9 cellular contexts compared by ENCODE assay signal in the genomic region with DNA sequence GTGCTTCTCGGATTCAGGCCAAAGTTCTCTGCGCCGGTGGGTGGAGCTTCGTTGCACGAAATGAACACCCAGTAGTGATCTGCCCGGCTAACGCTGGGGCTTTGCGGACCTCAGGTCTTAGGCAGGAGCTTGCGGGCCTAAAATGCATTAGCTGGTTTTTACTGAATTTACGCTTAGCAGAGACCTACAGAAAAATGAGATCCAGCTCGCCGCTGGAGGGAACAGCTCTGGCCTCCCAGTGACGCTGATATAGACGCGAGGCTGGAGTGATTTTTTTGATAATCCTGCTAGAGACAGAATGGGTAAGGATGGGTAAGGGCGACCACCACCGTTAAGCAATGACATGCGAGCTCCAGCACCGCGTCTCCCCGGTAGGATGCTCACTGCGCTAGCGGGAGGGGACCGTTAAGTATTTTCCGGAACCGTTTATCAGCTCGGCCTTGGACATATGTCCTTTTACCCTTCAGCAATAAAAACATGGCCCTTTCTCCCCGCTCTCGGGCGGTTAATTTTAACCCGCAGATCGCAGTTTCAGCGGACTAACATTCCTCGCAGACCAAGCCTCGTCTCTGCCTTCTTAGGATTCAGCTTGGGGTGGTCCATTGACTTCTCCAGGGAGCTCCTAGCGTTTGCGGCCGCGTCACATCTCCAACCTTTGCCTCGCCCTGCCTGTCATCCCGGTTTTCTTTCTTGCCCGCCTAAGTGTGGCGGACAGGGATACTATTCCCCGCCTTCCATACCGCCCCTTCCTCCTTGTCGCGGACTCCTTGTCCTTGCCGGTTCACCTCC.
DNase-seq lines count a peak whose midpoint lies in the region; FAIRE-seq and TF ChIP-seq lines count a peak whose summit lies in the region.
"Had no signal": no experiment of that assay in that cellular context is flagged by ENCODE, and none has a peak within 500 bp of the region (broad histone marks: within the 10 kb centered on the region; RNA-seq: fewer than 3 reads in every experiment).

No MANE protein-coding gene starts in this region.

- H3K27ac ChIP-seq in CD4-positive, alpha-beta memory T cell (ENCODE audit: low read depth, low read length) = no peak overlapping the region
- H3K27ac ChIP-seq in brain microvascular endothelial cell = no peak overlapping the region
- H3K27ac ChIP-seq in mesenchymal stem cell (ENCODE audit: low read length, poor library complexity, severe bottlenecking) = no peak overlapping the region

- peak overlapping the region; percentile 91 for H2AFZ ChIP-seq in mesenchymal stem cell (ENCODE audit: low read depth, low read length)

- no peak for FAIRE-seq in RCC 7860 (lab: Jason Lieb, UNC)

- H3K36me3 ChIP-seq in CD4-positive, alpha-beta memory T cell (ENCODE audit: insufficient read depth, low read length) = no peaks in the 10 kb centered on the region
- H3K36me3 ChIP-seq in brain microvascular endothelial cell (replicated peaks) (no peaks in the 10 kb centered on the region), mesenchymal stem cell (ENCODE audit: control insufficient read depth in 1 of 2, insufficient read depth in 2 of 2, low read depth in 1 of 2, low read length in 2 of 2) (no peaks in the 10 kb centered on the region)

- H2BK5ac ChIP-seq in mesenchymal stem cell (ENCODE audit: low read depth, low read length, poor library complexity, severe bottlenecking) = no peak overlapping the region

- intact Hi-C loops in CD4-positive, alpha-beta memory T cell (cut with micrococcal nuclease) = no loop called here

- no peak overlapping the region for H2AK5ac ChIP-seq in mesenchymal stem cell (ENCODE audit: low read length, severe bottlenecking)

- DNase-seq in CD4-positive, alpha-beta memory T cell = no peak
- DNase-seq in M059J (ENCODE audit: low read depth) (peak; percentile 48), brain microvascular endothelial cell (no peak), mesenchymal stem cell (peak; percentile 18), RCC 7860 (ENCODE audit: low spot score) (no peak), NCI-H345 treated with DMSO at 0.1 percent for 48 hours (lab: John Stamatoyannopoulos, UW; ENCODE audit: unreplicated experiment) (no peak), UCSD-AML1 (lab: John Stamatoyannopoulos, UW; ENCODE audit: unreplicated experiment) (no peak), immature natural killer cell (no peak)

- H3K4me1 Mint-ChIP-seq in CD4-positive, alpha-beta memory T cell = peaks cover 4 to 16% (median 8%) of the 10 kb centered on the region in 4 donors
- no peaks in the 10 kb centered on the region for H3K4me1 Mint-ChIP-seq in immature natural killer cell

- peaks cover 28% of the 10 kb centered on the region for H3K27me3 ChIP-seq in CD4-positive, alpha-beta memory T cell (ENCODE audit: insufficient read depth, low read length)
- H3K27me3 ChIP-seq in brain microvascular endothelial cell (replicated peaks) = peaks cover 2% of the 10 kb centered on the region
- H3K27me3 ChIP-seq in mesenchymal stem cell (ENCODE audit: control insufficient read depth in 1 of 2, insufficient read depth in 1 of 2, low read length in 2 of 2) = peaks cover 10 to 52% of the 10 kb centered on the region in 2 experiments

- H3K9me3 Mint-ChIP-seq in CD4-positive, alpha-beta memory T cell = peaks cover 0 to 12% (median 3%) of the 10 kb centered on the region in 8 donors
- peaks cover 0 to 18% (median 0%) of the 10 kb centered on the region in 6 donors for H3K9me3 Mint-ChIP-seq in immature natural killer cell

- H3K36me3 Mint-ChIP-seq in CD4-positive, alpha-beta memory T cell = peaks cover 0 to 3% of the 10 kb centered on the region in 2 donors
- peaks cover 0 to 4% (median 0%) of the 10 kb centered on the region in 3 donors for H3K36me3 Mint-ChIP-seq in immature natural killer cell

- POLR2A ChIA-PET in CD4-positive, alpha-beta memory T cell (lab: Charles Lee; ENCODE audit: partially characterized antibody) = no interaction called here

- no peak overlapping the region for H4K91ac ChIP-seq in mesenchymal stem cell (ENCODE audit: low read length)

- peak overlapping the region in 2 of 7 donors; percentile 37 to 55 for H3K27ac Mint-ChIP-seq in CD4-positive, alpha-beta memory T cell
- no peak overlapping the region for H3K27ac Mint-ChIP-seq in immature natural killer cell

- H2BK12ac ChIP-seq in mesenchymal stem cell (ENCODE audit: low read length in 2 of 2) = no peak overlapping the region

- H3K4ac ChIP-seq in mesenchymal stem cell (ENCODE audit: low read depth in 1 of 2, low read length in 2 of 2) = no peak overlapping the region

- H3K9me3 ChIP-seq in CD4-positive, alpha-beta memory T cell (ENCODE audit: control insufficient read depth in 1 of 2, low read length in 2 of 2) = no peaks in the 10 kb centered on the region
- H3K9me3 ChIP-seq in mesenchymal stem cell (ENCODE audit: control insufficient read depth, low read length) = no peaks in the 10 kb centered on the region

- TF ChIP-seq CTCF in brain microvascular endothelial cell (IDR thresholded peaks at IDR 0.05; ENCODE audit: low read depth, low read length, missing control alignments) = no peak

- no peaks in the 10 kb centered on the region for H3K4me1 ChIP-seq in CD4-positive, alpha-beta memory T cell (ENCODE audit: insufficient read depth, low read length)
- peaks cover 16% of the 10 kb centered on the region for H3K4me1 ChIP-seq in mesenchymal stem cell (ENCODE audit: control insufficient read depth, insufficient read depth, low read depth, low read length)

- peak overlapping the region; percentile 100 for H3K4me2 ChIP-seq in mesenchymal stem cell (ENCODE audit: low read length, poor library complexity, severe bottlenecking)

- no peak overlapping the region for H3K14ac ChIP-seq in mesenchymal stem cell (ENCODE audit: low read length in 2 of 2)

- H3K79me1 ChIP-seq in mesenchymal stem cell (replicated peaks; ENCODE audit: low read length, poor library complexity, severe bottlenecking) = no peaks in the 10 kb centered on the region

- WGBS in mesenchymal stem cell = 2% methylated on average over 48 of the region's 48 CpGs

- H4K8ac ChIP-seq in mesenchymal stem cell (ENCODE audit: low read length) = no peak overlapping the region

- H3K18ac ChIP-seq in mesenchymal stem cell (ENCODE audit: low read depth in 1 of 2, low read length in 2 of 2) = no peak overlapping the region

- peak overlapping the region; percentile 31 for H3K9ac ChIP-seq in mesenchymal stem cell (ENCODE audit: low read length)

- CTCF ChIA-PET in CD4-positive, alpha-beta memory T cell (lab: Charles Lee; ENCODE audit: partially characterized antibody) = no interaction called here

- no peak overlapping the region for H2BK120ac ChIP-seq in mesenchymal stem cell (ENCODE audit: low read depth, low read length)

- no peak overlapping the region for H2BK15ac ChIP-seq in mesenchymal stem cell (ENCODE audit: low read depth, poor library complexity, severe bottlenecking)

- in situ Hi-C loops in brain microvascular endothelial cell (cut with HindIII; ENCODE audit: low pct_ligation_motif_present, low sequenced_read_pairs) = no loop called here

- H3K27me3 Mint-ChIP-seq in CD4-positive, alpha-beta memory T cell = peaks cover 60 to 68% of the 10 kb centered on the region in 2 donors
- H3K27me3 Mint-ChIP-seq in immature natural killer cell (ENCODE audit: low read depth in 3 of 3) = peaks cover 23 to 37% (median 28%) of the 10 kb centered on the region in 3 donors

- H3K23ac ChIP-seq in mesenchymal stem cell (ENCODE audit: low read length in 2 of 2) = peak overlapping the region in 1 of 2 experiments; percentile 40

- no peak overlapping the region for H3K4me3 ChIP-seq in CD4-positive, alpha-beta memory T cell (ENCODE audit: low read length in 2 of 2)
- H3K4me3 ChIP-seq in brain microvascular endothelial cell (ENCODE audit: low read depth, low read length) (peak overlapping the region; percentile 61), mesenchymal stem cell (ENCODE audit: insufficient read depth in 1 of 2, low read depth in 1 of 2, low read length in 2 of 2) (peak overlapping the region; percentile 55 to 81)
- H3K4me3 ChIP-seq: lung had no signal

- H3K4me3 Mint-ChIP-seq in CD4-positive, alpha-beta memory T cell = peak overlapping the region; percentile 17 to 74 (median 46)
- peak overlapping the region in 1 of 5 donors; percentile 14 for H3K4me3 Mint-ChIP-seq in immature natural killer cell

Comparison
In these comparisons a context has a peak if more than half of its experiments do, and no peak if none do; other contexts are left out.
1. DNase-seq: peak in M059J (single experiment) and mesenchymal stem cell (single experiment); none in CD4-positive, alpha-beta memory T cell (0 of 5), brain microvascular endothelial cell (single experiment), RCC 7860 (single experiment), NCI-H345 treated with DMSO at 0.1 percent for 48 hours (single experiment), UCSD-AML1 (single experiment) and immature natural killer cell (0 of 3).
2. H3K4me3 ChIP-seq: peak in brain microvascular endothelial cell (single experiment) and mesenchymal stem cell (2 of 2); none in CD4-positive, alpha-beta memory T cell (0 of 2).